In genomic region chr2:200820573-200820972, GRCh38 we compare ENCODE assay signal across 19 cellular contexts. TPM values are rescaled to one million over a fixed set of nuclear protein-coding genes. Genes with fewer than 3 reads are reported as not detected.
DNase-seq lines count a peak whose midpoint lies in the region; ATAC-seq and TF ChIP-seq lines count a peak whose summit lies in the region.
"Had no signal": no experiment of that assay in that cellular context is flagged by ENCODE, and none has a peak within 500 bp of the region (broad histone marks: within the 10 kb centered on the region; RNA-seq: fewer than 3 reads in every experiment).

No MANE protein-coding gene starts in this region.

- peak overlapping the region; percentile 58 for H3K27ac Mint-ChIP-seq in activated T-cell treated with anti-CD3 and anti-CD28 coated beads, Interleukin-2, amount 50 U/mL, for 72 hours
- H3K27ac Mint-ChIP-seq in HFFc6 = peak overlapping the region; percentile 4; the same call in 1 of the 2 replicates
- peak overlapping the region; percentile 60 to 63 for H3K27ac Mint-ChIP-seq in effector memory CD8-positive, alpha-beta T cell
- peak overlapping the region; percentile 81 for H3K27ac Mint-ChIP-seq in stimulated activated effector memory CD8-positive, alpha-beta T cell treated with anti-CD3 and anti-CD28 coated beads, Interleukin-12 subunit alpha, Interleukin-12 subunit beta, amount 100 ng/mL, for 72 hours
- H3K27ac Mint-ChIP-seq in T-helper 2 cell treated with Interferon-gamma antibody and Interleukin-4, amounts not matched to agents 5 μg/mL and 100 μg/mL, for 36 hours = no peak overlapping the region

- H3K9me3 Mint-ChIP-seq in activated T-cell treated with anti-CD3 and anti-CD28 coated beads, Interleukin-2, amount 50 U/mL, for 72 hours = no peaks in the 10 kb centered on the region
- H3K9me3 Mint-ChIP-seq in HFFc6 = no peaks in the 10 kb centered on the region
- no peaks in the 10 kb centered on the region for H3K9me3 Mint-ChIP-seq in effector memory CD8-positive, alpha-beta T cell
- H3K9me3 Mint-ChIP-seq in stimulated activated effector memory CD8-positive, alpha-beta T cell treated with anti-CD3 and anti-CD28 coated beads, Interleukin-12 subunit alpha, Interleukin-12 subunit beta, amount 100 ng/mL, for 72 hours = no peaks in the 10 kb centered on the region
- H3K9me3 Mint-ChIP-seq in T-helper 2 cell treated with Interferon-gamma antibody and Interleukin-4, amounts not matched to agents 5 μg/mL and 100 μg/mL, for 36 hours = no peaks in the 10 kb centered on the region

- peaks cover 23 to 63% of the 10 kb centered on the region in 2 donors for H3K36me3 Mint-ChIP-seq in activated T-cell treated with anti-CD3 and anti-CD28 coated beads, Interleukin-2, amount 50 U/mL, for 72 hours (ENCODE audit: insufficient read depth in 2 of 2)
- peaks cover 69% of the 10 kb centered on the region for H3K36me3 Mint-ChIP-seq in HFFc6 (ENCODE audit: low read depth)
- peaks cover 79% of the 10 kb centered on the region for H3K36me3 Mint-ChIP-seq in effector memory CD8-positive, alpha-beta T cell (ENCODE audit: insufficient read depth)
- H3K36me3 Mint-ChIP-seq in stimulated activated effector memory CD8-positive, alpha-beta T cell treated with anti-CD3 and anti-CD28 coated beads, Interleukin-12 subunit alpha, Interleukin-12 subunit beta, amount 100 ng/mL, for 72 hours = peaks cover 93% of the 10 kb centered on the region
- peaks cover 55% of the 10 kb centered on the region for H3K36me3 Mint-ChIP-seq in T-helper 2 cell treated with Interferon-gamma antibody and Interleukin-4, amounts not matched to agents 5 μg/mL and 100 μg/mL, for 36 hours (ENCODE audit: low read depth)

- peaks cover 36% of the 10 kb centered on the region for H3K4me1 Mint-ChIP-seq in activated T-cell treated with anti-CD3 and anti-CD28 coated beads, Interleukin-2, amount 50 U/mL, for 72 hours (ENCODE audit: low read depth)
- H3K4me1 Mint-ChIP-seq in HFFc6 (ENCODE audit: low read depth) = peaks cover 36% of the 10 kb centered on the region
- H3K4me1 Mint-ChIP-seq in effector memory CD8-positive, alpha-beta T cell (ENCODE audit: low read depth in 2 of 2) = peaks cover 2 to 14% of the 10 kb centered on the region in 2 donors
- H3K4me1 Mint-ChIP-seq in stimulated activated effector memory CD8-positive, alpha-beta T cell treated with anti-CD3 and anti-CD28 coated beads, Interleukin-12 subunit alpha, Interleukin-12 subunit beta, amount 100 ng/mL, for 72 hours = peaks cover 20% of the 10 kb centered on the region
- H3K4me1 Mint-ChIP-seq in T-helper 2 cell treated with Interferon-gamma antibody and Interleukin-4, amounts not matched to agents 5 μg/mL and 100 μg/mL, for 36 hours (ENCODE audit: low read depth) = peaks cover 9% of the 10 kb centered on the region

- no peaks in the 10 kb centered on the region for H3K27me3 Mint-ChIP-seq in activated T-cell treated with anti-CD3 and anti-CD28 coated beads, Interleukin-2, amount 50 U/mL, for 72 hours (ENCODE audit: low read depth)
- no peaks in the 10 kb centered on the region; the same call in 1 of the 2 replicates for H3K27me3 Mint-ChIP-seq in HFFc6 (ENCODE audit: insufficient read depth)
- no peaks in the 10 kb centered on the region for H3K27me3 Mint-ChIP-seq in effector memory CD8-positive, alpha-beta T cell
- H3K27me3 Mint-ChIP-seq in T-helper 2 cell treated with Interferon-gamma antibody and Interleukin-4, amounts not matched to agents 5 μg/mL and 100 μg/mL, for 36 hours (ENCODE audit: low read depth) = no peaks in the 10 kb centered on the region

- no peak for DNase-seq in activated T-cell treated with anti-CD3 and anti-CD28 coated beads, Interleukin-2, amount 50 U/mL, for 72 hours
- no peak for DNase-seq in activated T-cell treated with anti-CD3 and anti-CD28 coated beads, Interleukin-2, amount 50 U/mL, for 48 hours
- DNase-seq in HFFc6 (no peak), NOMO-1 treated with DMSO at 0.1 percent for 48 hours (lab: John Stamatoyannopoulos, UW; ENCODE audit: unreplicated experiment) (no peak), amygdala (lab: John Stamatoyannopoulos, UW) (no peak)
- no peak for DNase-seq in effector memory CD8-positive, alpha-beta T cell
- no peak for DNase-seq in stimulated activated effector memory CD8-positive, alpha-beta T cell treated with anti-CD3 and anti-CD28 coated beads, Interleukin-12 subunit alpha, Interleukin-12 subunit beta, amount 100 ng/mL, for 72 hours (ENCODE audit: low spot score in 2 of 2)
- DNase-seq in T-helper 2 cell treated with Interferon-gamma antibody and Interleukin-4, amounts not matched to agents 5 μg/mL and 100 μg/mL, for 36 hours (ENCODE audit: low spot score) = no peak
- DNase-seq: activated CD4-positive, alpha-beta T cell treated with anti-CD3 and anti-CD28 coated beads, Interleukin-2, amount 50 U/mL, for 4 hours; activated gamma-delta T cell treated with Interleukin-2 at 50 U/mL for 16 hours; anterior cingulate cortex; BE2C; DMS53; foreskin melanocyte; NCI-H1694; NCI-H510A; stimulated activated CD4-positive, alpha-beta T cell treated with anti-CD3 and anti-CD28 coated beads, Interleukin-4, amount 100 ng/mL, for 4 hours; stimulated activated naive CD4-positive, alpha-beta T cell treated with Interleukin-2 at 50 U/mL for 16 hours had no signal

- no peak for TF ChIP-seq CTCF in HFFc6 (IDR thresholded peaks at IDR 0.05)

- peak in 1 of 2 donors; percentile 28 for ATAC-seq in activated T-cell treated with anti-CD3 and anti-CD28 coated beads, Interleukin-2, amount 50 U/mL, for 72 hours (replicated peaks in 1 of 2)
- no peak for ATAC-seq in effector memory CD8-positive, alpha-beta T cell (replicated peaks)
- no peak for ATAC-seq in stimulated activated effector memory CD8-positive, alpha-beta T cell treated with anti-CD3 and anti-CD28 coated beads, Interleukin-12 subunit alpha, Interleukin-12 subunit beta, amount 100 ng/mL, for 72 hours
- ATAC-seq: esophagus mucosa had no signal

- H3K4me3 Mint-ChIP-seq in activated T-cell treated with anti-CD3 and anti-CD28 coated beads, Interleukin-2, amount 50 U/mL, for 72 hours = no peak overlapping the region
- no peak overlapping the region for H3K4me3 Mint-ChIP-seq in HFFc6
- H3K4me3 Mint-ChIP-seq in effector memory CD8-positive, alpha-beta T cell = no peak overlapping the region
- H3K4me3 Mint-ChIP-seq in stimulated activated effector memory CD8-positive, alpha-beta T cell treated with anti-CD3 and anti-CD28 coated beads, Interleukin-12 subunit alpha, Interleukin-12 subunit beta, amount 100 ng/mL, for 72 hours = no peak overlapping the region
- H3K4me3 Mint-ChIP-seq in T-helper 2 cell treated with Interferon-gamma antibody and Interleukin-4, amounts not matched to agents 5 μg/mL and 100 μg/mL, for 36 hours = no peak overlapping the region

RNA-seq across cellular contexts. Expression of gene BZW1, which starts 8.9 kb away (rescaled TPM):
- 100 to 1,000 TPM; 457 to 495 TPM for total RNA-seq in activated T-cell treated with anti-CD3 and anti-CD28 coated beads, Interleukin-2, amount 50 U/mL, for 72 hours
- 100 to 1,000 TPM; 318 to 459 (median 409) TPM for total RNA-seq in HFFc6 (2021; fragmentation: NEBNext Ultra II Directional; extraction: Animal tissue kit (Norgen Biotek cat#: 25700))

RNA-seq across cellular contexts. Expression of gene CLK1, which starts 43.9 kb away (rescaled TPM):
- total RNA-seq in activated T-cell treated with anti-CD3 and anti-CD28 coated beads, Interleukin-2, amount 50 U/mL, for 72 hours = 100 to 1,000 TPM; 161 to 178 TPM
- 10 to 100 TPM; 25.8 to 28.3 (median 27.3) TPM for total RNA-seq in HFFc6 (2021; fragmentation: NEBNext Ultra II Directional; extraction: Animal tissue kit (Norgen Biotek cat#: 25700))

Comparison
In these comparisons a context has a peak if more than half of its experiments do, and no peak if none do; other contexts are left out.
1. RNA of gene CLK1, which starts 43.9 kb away (total RNA-seq): 161 to 178 TPM in activated T-cell treated with anti-CD3 and anti-CD28 coated beads, Interleukin-2, amount 50 U/mL, for 72 hours; 25.8 to 28.3 TPM in HFFc6; every median in the first group is over 4 times any median in the second.